In the genomic region with DNA sequence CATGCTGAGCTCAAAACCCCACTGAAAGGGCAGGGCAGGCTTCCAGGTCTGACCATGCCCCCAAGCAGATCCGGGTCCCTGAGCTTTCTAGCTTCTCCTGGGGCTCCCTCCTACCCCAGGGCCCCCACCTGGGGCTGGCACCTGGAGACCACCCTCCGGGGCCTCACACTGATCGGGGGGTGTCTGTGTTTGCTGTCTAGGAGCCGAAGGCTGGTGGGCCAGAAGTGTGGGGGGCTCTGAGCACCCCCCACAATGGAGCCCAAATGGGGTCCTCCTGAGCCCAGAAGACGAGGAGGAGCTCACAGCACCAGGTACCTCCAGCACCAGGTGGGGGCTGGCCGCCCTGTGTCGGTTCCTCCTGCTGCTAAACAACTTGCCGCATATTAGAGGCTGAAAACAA, we compare ENCODE assay signal across 26 cellular contexts.
"Had no signal": no experiment of that assay in that cellular context is flagged by ENCODE, and none has a peak within 500 bp of the region (broad histone marks: within the 10 kb centered on the region; RNA-seq: fewer than 3 reads in every experiment).

No MANE protein-coding gene starts in this region.

- H3K4me3 ChIP-seq: stomach, suprapubic skin, testis, thoracic aorta, thyroid gland, tibial artery, tibial nerve, transverse colon, upper lobe of left lung, upper lobe of right lung, uterus, vagina had no signal

- ATAC-seq: stimulated activated effector memory CD8-positive, alpha-beta T cell treated with anti-CD3 and anti-CD28 coated beads, Interleukin-12 subunit alpha, Interleukin-12 subunit beta, amount 100 ng/mL, for 72 hours; stimulated activated memory B cell treated with anti-CD40 and anti-IgM and Interleukin-4, amounts not matched to agents 10 μg/mL and 1 μg/mL and 100 μg/mL, for 72 hours; stimulated activated naive B cell treated with anti-CD40 and anti-IgM and Interleukin-4, amounts not matched to agents 10 μg/mL and 1 μg/mL and 100 μg/mL, for 72 hours; stimulated activated naive CD8-positive, alpha-beta T cell treated with anti-CD3 and anti-CD28 coated beads, Interleukin-15, amount 100 ng/mL, for 72 hours; stimulated activated naive CD8-positive, alpha-beta T cell treated with anti-CD3 and anti-CD28 coated beads, Interleukin-15, Interleukin-2, amounts not matched to agents 100 U/mL and 50 U/mL, for 24 hours; upper lobe of right lung had no signal

- H3K27me3 ChIP-seq: suprapubic skin, testis, thyroid gland, tibial nerve, upper lobe of left lung, upper lobe of right lung, uterus, vagina had no signal

- DNase-seq: stimulated activated CD4-positive, alpha-beta T cell treated with anti-CD3 and anti-CD28 coated beads, Interleukin-2, amount 100 ng/mL, for 48 hours; stimulated activated CD4-positive, alpha-beta T cell treated with anti-CD3 and anti-CD28 coated beads, Interleukin-4, amount 100 ng/mL, for 1 hour; stimulated activated CD4-positive, alpha-beta T cell treated with anti-CD3 and anti-CD28 coated beads, Interleukin-4, amount 100 ng/mL, for 24 hours; stimulated activated CD4-positive, alpha-beta T cell treated with anti-CD3 and anti-CD28 coated beads, Interleukin-4, amount 100 ng/mL, for 4 hours; stimulated activated CD8-positive, alpha-beta memory T cell treated with anti-CD3 and anti-CD28 coated beads, Interleukin-4, amount 100 ng/mL, for 48 hours; stimulated activated naive B cell treated with anti-CD40 and anti-IgM and Interleukin-4, amounts not matched to agents 10 μg/mL and 1 μg/mL and 100 μg/mL, for 72 hours; stimulated activated naive CD4-positive, alpha-beta T cell; stimulated activated naive CD4-positive, alpha-beta T cell treated with Interleukin-2 at 50 U/mL for 16 hours; stimulated activated naive CD8-positive, alpha-beta T cell treated with anti-CD3 and anti-CD28 coated beads, Interleukin-15, amount 100 ng/mL, for 72 hours; stimulated activated naive CD8-positive, alpha-beta T cell treated with anti-CD3 and anti-CD28 coated beads, Interleukin-15, Interleukin-2, amounts not matched to agents 100 U/mL and 50 U/mL, for 24 hours; stomach; substantia nigra; testis; thyroid gland; tibial artery; transverse colon; trophoblast cell; upper lobe of left lung; upper lobe of right lung; uterus had no signal

- H3K36me3 ChIP-seq: stomach, suprapubic skin, thoracic aorta, thyroid gland, tibial artery, tibial nerve, transverse colon, upper lobe of left lung, upper lobe of right lung, uterus, vagina had no signal

- H3K9me3 ChIP-seq: stomach, suprapubic skin, testis, thoracic aorta, thyroid gland, tibial artery, tibial nerve, transverse colon, upper lobe of left lung, upper lobe of right lung, uterus, vagina had no signal

- H3K27ac ChIP-seq: stomach, suprapubic skin, testis, thoracic aorta, thyroid gland, tibial artery, tibial nerve, transverse colon, upper lobe of left lung, upper lobe of right lung, uterus, vagina had no signal

- H3K4me1 ChIP-seq: testis, thyroid gland, upper lobe of right lung, uterus, vagina had no signal
